ENCODE assay signal across 11 cellular contexts in genomic region chr11:350723-351255, GRCh38. TPM values are rescaled to one million over a fixed set of nuclear protein-coding genes. Genes with fewer than 3 reads are reported as not detected.
DNase-seq lines count a peak whose midpoint lies in the region; ATAC-seq, FAIRE-seq and TF ChIP-seq lines count a peak whose summit lies in the region.
"Had no signal": no experiment of that assay in that cellular context is flagged by ENCODE, and none has a peak within 500 bp of the region (broad histone marks: within the 10 kb centered on the region; RNA-seq: fewer than 3 reads in every experiment).

No MANE protein-coding gene starts in this region.

- peaks cover 7 to 50% (median 19%) of the 10 kb centered on the region in 4 donors for H3K4me1 Mint-ChIP-seq in CD4-positive, CD25-positive, alpha-beta regulatory T cell

- H3K9ac ChIP-seq in SK-N-MC (ENCODE audit: insufficient read length) (peak overlapping the region; percentile 45), keratinocyte (ENCODE audit: control insufficient read depth, extremely low read depth, insufficient read depth, low read length) (peak overlapping the region; percentile 63)

- peaks cover 8% of the 10 kb centered on the region for H3K4me1 ChIP-seq in CD4-positive, CD25-positive, alpha-beta regulatory T cell (ENCODE audit: control insufficient read depth, insufficient read depth, low read length, poor library complexity, severe bottlenecking)
- H3K4me1 ChIP-seq in keratinocyte (ENCODE audit: control insufficient read depth, extremely low read depth, insufficient read depth, low read length) = peaks cover 25% of the 10 kb centered on the region

- no peaks in the 10 kb centered on the region for H3K9me1 ChIP-seq in keratinocyte (ENCODE audit: control insufficient read depth, extremely low read depth, insufficient read depth, low read length)

- H4K20me1 ChIP-seq in keratinocyte (ENCODE audit: control insufficient read depth, extremely low read depth, insufficient read depth, low read length) = no peaks in the 10 kb centered on the region

- H3K36me3 ChIP-seq in CD4-positive, CD25-positive, alpha-beta regulatory T cell (ENCODE audit: control insufficient read depth, insufficient read depth, low read length) = no peaks in the 10 kb centered on the region
- no peaks in the 10 kb centered on the region for H3K36me3 ChIP-seq in SK-N-MC (ENCODE audit: insufficient read depth, low read length)
- H3K36me3 ChIP-seq in keratinocyte (ENCODE audit: control insufficient read depth in 2 of 2, extremely low read depth in 1 of 2, insufficient read depth in 2 of 2, low read length in 2 of 2) = no peaks in the 10 kb centered on the region

- no peak overlapping the region for H3K4me3 Mint-ChIP-seq in CD4-positive, CD25-positive, alpha-beta regulatory T cell

- H2AFZ ChIP-seq in keratinocyte (ENCODE audit: control insufficient read depth, low read length) = peak overlapping the region; percentile 90

- FAIRE-seq in keratinocyte (lab: Jason Lieb, UNC) = peak; percentile 52
- FAIRE-seq: endothelial cell of umbilical vein had no signal

- DNase-seq in CD4-positive, CD25-positive, alpha-beta regulatory T cell = no peak
- DNase-seq in SK-N-MC (ENCODE audit: low read depth, low spot score) (no peak), keratinocyte (ENCODE audit: low read depth, low spot score) (no peak), cerebellar cortex (ENCODE audit: low spot score) (no peak), medulla oblongata (ENCODE audit: extremely low spot score) (no peak), SIG-M5 treated with dmso at 0.1 percent for 504 hours (lab: John Stamatoyannopoulos, UW; ENCODE audit: unreplicated experiment) (no peak)

- H3K27ac Mint-ChIP-seq in CD4-positive, CD25-positive, alpha-beta regulatory T cell = peak overlapping the region in 2 of 3 donors; percentile 26 to 74

- H3K4me2 ChIP-seq in keratinocyte (ENCODE audit: control insufficient read depth, extremely low read depth, insufficient read depth, low read depth, low read length) = peak overlapping the region; percentile 90

- peaks cover 6% of the 10 kb centered on the region for H3K27me3 Mint-ChIP-seq in CD4-positive, CD25-positive, alpha-beta regulatory T cell

- H3K27me3 ChIP-seq in CD4-positive, CD25-positive, alpha-beta regulatory T cell (ENCODE audit: control insufficient read depth, insufficient read depth, low read length) = no peaks in the 10 kb centered on the region
- H3K27me3 ChIP-seq in keratinocyte (ENCODE audit: control insufficient read depth, extremely low read depth, insufficient read depth, low read length) = no peaks in the 10 kb centered on the region

- dilution Hi-C loops in keratinocyte (cut with MboI; ENCODE audit: extremely low pct_ligation_motif_present, low sequenced_read_pairs) = no loop called here

- H3K4me3 ChIP-seq in CD4-positive, CD25-positive, alpha-beta regulatory T cell (ENCODE audit: low read depth, low read length) = no peak overlapping the region
- H3K4me3 ChIP-seq in SK-N-MC = no peak overlapping the region
- H3K4me3 ChIP-seq in keratinocyte (ENCODE audit: control insufficient read depth in 2 of 3, extremely low read depth in 1 of 3, insufficient read depth in 2 of 3, low read depth in 1 of 3, low read length in 3 of 3) = peak overlapping the region in 2 of 3 experiments; percentile 15 to 53

- no peak for ATAC-seq in CD4-positive, CD25-positive, alpha-beta regulatory T cell (ENCODE audit: low read depth in 2 of 2)
- ATAC-seq in GM21529 (IDR thresholded peaks at IDR 0.05; ENCODE audit: unreplicated experiment) (peak; percentile 38), GM19324 (IDR thresholded peaks at IDR 0.05; ENCODE audit: low FRiP score, unreplicated experiment) (no peak)
- ATAC-seq: activated CD4-positive, CD25-positive, alpha-beta regulatory T cell treated with anti-CD3 and anti-CD28 coated beads, Interleukin-2, amount 50 U/mL, for 24 hours had no signal

- TF ChIP-seq CTCF in keratinocyte (optimal IDR thresholded peaks at IDR 0.05 in 1 of 3, IDR thresholded peaks at IDR 0.05 in 1 of 3, conservative IDR thresholded peaks at IDR 0.05 in 1 of 3; ENCODE audit: extremely low read depth in 1 of 3, insufficient read depth in 2 of 3, low read length in 3 of 3) = no peak

- no peaks in the 10 kb centered on the region for H3K36me3 Mint-ChIP-seq in CD4-positive, CD25-positive, alpha-beta regulatory T cell

- H3K9me3 Mint-ChIP-seq in CD4-positive, CD25-positive, alpha-beta regulatory T cell = no peaks in the 10 kb centered on the region
- H3K9me3 Mint-ChIP-seq: neural crest cell had no signal

- H3K27ac ChIP-seq in CD4-positive, CD25-positive, alpha-beta regulatory T cell (ENCODE audit: insufficient read depth, low read length, poor library complexity, severe bottlenecking) = no peak overlapping the region
- H3K27ac ChIP-seq in SK-N-MC = peak overlapping the region; percentile 64
- peak overlapping the region; percentile 48 for H3K27ac ChIP-seq in keratinocyte (ENCODE audit: control insufficient read depth, insufficient read depth, low read length)

- H3K79me2 ChIP-seq in keratinocyte (ENCODE audit: control insufficient read depth, insufficient read depth, low read length) = no peaks in the 10 kb centered on the region

- H3K9me3 ChIP-seq in CD4-positive, CD25-positive, alpha-beta regulatory T cell (ENCODE audit: control insufficient read depth in 2 of 2, low read length in 2 of 2) = no peaks in the 10 kb centered on the region
- H3K9me3 ChIP-seq in SK-N-MC (ENCODE audit: low read depth, low read length) = no peaks in the 10 kb centered on the region
- H3K9me3 ChIP-seq in keratinocyte (ENCODE audit: control insufficient read depth, low read depth, low read length) = no peaks in the 10 kb centered on the region

RNA-seq across cellular contexts. Expression of gene B4GALNT4, which starts 18.5 kb away (rescaled TPM):
- 0.99 TPM for total RNA-seq in CD4-positive, CD25-positive, alpha-beta regulatory T cell
- polyA plus RNA-seq in CD4-positive, CD25-positive, alpha-beta regulatory T cell = not detected
- 7.3 to 11.5 TPM (median 8.1 TPM) in 3 replicates for polyA plus RNA-seq in keratinocyte
- polyA plus RNA-seq in keratinocyte (2011; ENCODE audit: low read depth) = 2.9 TPM
- polyA plus RNA-seq in keratinocyte (2011; cell fraction: cytosol; rRNA removed) = 2.2 and 8.1 TPM in 2 replicates
- 29.2 and 46.2 TPM in 2 replicates for polyA plus RNA-seq in keratinocyte (2011; cell fraction: nucleus; rRNA removed)
- polyA plus RNA-seq in keratinocyte (2012; ENCODE audit: low replicate concordance) = 7.4 and 13.7 TPM in 2 replicates
- 2.3 to 6.2 TPM (median 2.4 TPM) in 3 replicates for polyA minus RNA-seq in keratinocyte
- polyA minus RNA-seq in keratinocyte (2011; cell fraction: cytosol; rRNA and poly(A)+ RNA removed) = 10.7 TPM
- 8.7 and 13.1 TPM in 2 replicates for polyA minus RNA-seq in keratinocyte (2011; cell fraction: nucleus; rRNA and poly(A)+ RNA removed)

RNA-seq across cellular contexts. Expression of gene IFITM3, which starts 30.1 kb away (rescaled TPM):
- total RNA-seq in CD4-positive, CD25-positive, alpha-beta regulatory T cell = 6.7 TPM
- polyA plus RNA-seq in CD4-positive, CD25-positive, alpha-beta regulatory T cell = 10 to 100 TPM in 2 of 4 donors, 1 to 10 TPM in 2; 3.5 to 94.8 (median 42.6) TPM
- 295 to 696 TPM (median 435 TPM) in 3 replicates for polyA plus RNA-seq in keratinocyte
- 37.7 TPM for polyA plus RNA-seq in keratinocyte (2011; ENCODE audit: low read depth)
- polyA plus RNA-seq in keratinocyte (2011; cell fraction: cytosol; rRNA removed) = 709 and 1,249 TPM in 2 replicates
- polyA plus RNA-seq in keratinocyte (2011; cell fraction: nucleus; rRNA removed) = 298 and 424 TPM in 2 replicates
- polyA plus RNA-seq in keratinocyte (2012; ENCODE audit: low replicate concordance) = 467 and 1,605 TPM in 2 replicates
- 528 to 1,935 TPM (median 993 TPM) in 3 replicates for polyA minus RNA-seq in keratinocyte
- polyA minus RNA-seq in keratinocyte (2011; cell fraction: cytosol; rRNA and poly(A)+ RNA removed) = 925 TPM
- polyA minus RNA-seq in keratinocyte (2011; cell fraction: nucleus; rRNA and poly(A)+ RNA removed) = 156 and 170 TPM in 2 replicates

RNA-seq across cellular contexts. Expression of gene IFITM1, which starts 36.9 kb away (rescaled TPM):
- 320 TPM for total RNA-seq in CD4-positive, CD25-positive, alpha-beta regulatory T cell
- polyA plus RNA-seq in CD4-positive, CD25-positive, alpha-beta regulatory T cell = 1,000 to 10,000 TPM; 1,249 to 1,544 (median 1,415) TPM
- 333 to 549 TPM (median 333 TPM) in 3 replicates for polyA plus RNA-seq in keratinocyte
- 6.0 TPM for polyA plus RNA-seq in keratinocyte (2011; ENCODE audit: low read depth)
- 283 and 377 TPM in 2 replicates for polyA plus RNA-seq in keratinocyte (2011; cell fraction: cytosol; rRNA removed)
- polyA plus RNA-seq in keratinocyte (2011; cell fraction: nucleus; rRNA removed) = 235 and 342 TPM in 2 replicates
- polyA plus RNA-seq in keratinocyte (2012; ENCODE audit: low replicate concordance) = 25.1 and 252 TPM in 2 replicates
- polyA minus RNA-seq in keratinocyte = 312 to 864 TPM (median 567 TPM) in 3 replicates
- 260 TPM for polyA minus RNA-seq in keratinocyte (2011; cell fraction: cytosol; rRNA and poly(A)+ RNA removed)
- polyA minus RNA-seq in keratinocyte (2011; cell fraction: nucleus; rRNA and poly(A)+ RNA removed) = 81.1 and 91.2 TPM in 2 replicates

RNA-seq across cellular contexts. Expression of gene IFITM2, which starts 43.2 kb away (rescaled TPM):
- 376 TPM for total RNA-seq in CD4-positive, CD25-positive, alpha-beta regulatory T cell
- polyA plus RNA-seq in CD4-positive, CD25-positive, alpha-beta regulatory T cell = 1,000 to 10,000 TPM; 1,701 to 2,097 (median 1,858) TPM
- 26.9 to 83.0 TPM (median 72.3 TPM) in 3 replicates for polyA plus RNA-seq in keratinocyte
- polyA plus RNA-seq in keratinocyte (2011; ENCODE audit: low read depth) = 6.3 TPM
- 64.8 and 210 TPM in 2 replicates for polyA plus RNA-seq in keratinocyte (2011; cell fraction: cytosol; rRNA removed)
- polyA plus RNA-seq in keratinocyte (2011; cell fraction: nucleus; rRNA removed) = 42.2 and 109 TPM in 2 replicates
- polyA plus RNA-seq in keratinocyte (2012; ENCODE audit: low replicate concordance) = 53.9 and 150 TPM in 2 replicates
- 20.9 to 46.0 TPM (median 41.8 TPM) in 3 replicates for polyA minus RNA-seq in keratinocyte
- 88.1 TPM for polyA minus RNA-seq in keratinocyte (2011; cell fraction: cytosol; rRNA and poly(A)+ RNA removed)
- polyA minus RNA-seq in keratinocyte (2011; cell fraction: nucleus; rRNA and poly(A)+ RNA removed) = 4.3 and 4.6 TPM in 2 replicates

RNA-seq across cellular contexts. Expression of gene PKP3, which starts 43.2 kb away (rescaled TPM):
- total RNA-seq in CD4-positive, CD25-positive, alpha-beta regulatory T cell = 0.30 TPM
- under 1 TPM in 3 of 4 donors, not detected in 1; 0.09 to 0.75 (median 0.27) TPM for polyA plus RNA-seq in CD4-positive, CD25-positive, alpha-beta regulatory T cell
- polyA plus RNA-seq in keratinocyte = 125 to 245 TPM (median 127 TPM) in 3 replicates
- 112 TPM for polyA plus RNA-seq in keratinocyte (2011; ENCODE audit: low read depth)
- polyA plus RNA-seq in keratinocyte (2011; cell fraction: cytosol; rRNA removed) = 67.9 and 176 TPM in 2 replicates
- 163 and 226 TPM in 2 replicates for polyA plus RNA-seq in keratinocyte (2011; cell fraction: nucleus; rRNA removed)
- polyA plus RNA-seq in keratinocyte (2012; ENCODE audit: low replicate concordance) = 180 and 202 TPM in 2 replicates
- 98.9 to 231 TPM (median 193 TPM) in 3 replicates for polyA minus RNA-seq in keratinocyte
- 467 TPM for polyA minus RNA-seq in keratinocyte (2011; cell fraction: cytosol; rRNA and poly(A)+ RNA removed)
- 173 and 240 TPM in 2 replicates for polyA minus RNA-seq in keratinocyte (2011; cell fraction: nucleus; rRNA and poly(A)+ RNA removed)

Comparison
In these comparisons a context has a peak if more than half of its experiments do, and no peak if none do; other contexts are left out.
1. H3K4me3 ChIP-seq: peak in keratinocyte (2 of 3); none in CD4-positive, CD25-positive, alpha-beta regulatory T cell (single experiment) and SK-N-MC (single experiment).